ENCODE assay signal across 24 cellular contexts in genomic region chr13:95367309-95367843, GRCh38.
DNase-seq lines count a peak whose midpoint lies in the region; TF ChIP-seq lines count a peak whose summit lies in the region.
"Had no signal": no experiment of that assay in that cellular context is flagged by ENCODE, and none has a peak within 500 bp of the region (broad histone marks: within the 10 kb centered on the region; RNA-seq: fewer than 3 reads in every experiment).

No MANE protein-coding gene starts in this region.

- H3K27ac ChIP-seq in SK-N-SH (ENCODE audit: low read depth in 2 of 2, low read length in 1 of 2) (peak overlapping the region in 1 of 2 experiments; percentile 4; a peak in 1 of 4 replicates), sigmoid colon (no peak overlapping the region), smooth muscle cell (ENCODE audit: low read depth) (no peak overlapping the region)
- H3K27ac ChIP-seq: 22Rv1, ascending aorta, right lobe of liver, stomach, tibial artery had no signal

- H3K4me3 ChIP-seq in SK-N-SH (ENCODE audit: low read depth in 2 of 2, low read length in 1 of 2): no peak overlapping the region
- H3K4me3 ChIP-seq in sigmoid colon: no peak overlapping the region
- no peak overlapping the region for H3K4me3 ChIP-seq in smooth muscle cell
- H3K4me3 ChIP-seq: ascending aorta, HAP-1, right lobe of liver, stomach, tibial artery had no signal

- TF ChIP-seq CTCF in SK-N-SH (IDR thresholded peaks at IDR 0.05): no peak
- no peak for TF ChIP-seq CTCF in sigmoid colon (IDR thresholded peaks at IDR 0.05)
- no peak for TF ChIP-seq CTCF in smooth muscle cell (IDR thresholded peaks at IDR 0.05; ENCODE audit: borderline replicate concordance, insufficient read depth, poor library complexity, severe bottlenecking)

- TF ChIP-seq EP300 in SK-N-SH (IDR thresholded peaks at IDR 0.05; ENCODE audit: borderline replicate concordance in 1 of 2, low read depth in 1 of 2, low read length in 1 of 2): peak in 1 of 2 experiments; percentile 63; a peak in 1 of 4 replicates
- TF ChIP-seq EP300 in sigmoid colon (IDR thresholded peaks at IDR 0.05): no peak

- H3K9ac ChIP-seq in SK-N-SH: no peak overlapping the region
- no peak overlapping the region for H3K9ac ChIP-seq in smooth muscle cell (ENCODE audit: low read depth)

- WGBS in SK-N-SH (ENCODE audit: low lambda C conversion rate): 30% methylated on average over 6 of the region's 6 CpGs
- WGBS in sigmoid colon, 2 donors: 73 to 78% methylated on average over 6 of the region's 6 CpGs
- 83% methylated on average over 6 of the region's 6 CpGs for WGBS in smooth muscle cell (ENCODE audit: low lambda C conversion rate)

- H3F3A ChIP-seq in SK-N-SH (replicated peaks; ENCODE audit: insufficient read depth) (no peaks in the 10 kb centered on the region), smooth muscle cell (ENCODE audit: low read depth) (no peaks in the 10 kb centered on the region)

- H3K36me3 ChIP-seq in SK-N-SH (replicated peaks in 1 of 2; ENCODE audit: control insufficient read depth in 1 of 2, insufficient read depth in 2 of 2, low read length in 1 of 2) (no peaks in the 10 kb centered on the region), sigmoid colon (no peaks in the 10 kb centered on the region), smooth muscle cell (ENCODE audit: low read depth) (no peaks in the 10 kb centered on the region)
- H3K36me3 ChIP-seq: ascending aorta, HAP-1, right lobe of liver, stomach, tibial artery had no signal

- TF ChIP-seq RAD21 in SK-N-SH (IDR thresholded peaks at IDR 0.05; ENCODE audit: low read length): no peak

- no peak overlapping the region for H3K4me2 ChIP-seq in SK-N-SH
- H3K4me2 ChIP-seq in smooth muscle cell: no peak overlapping the region

- peak; percentile 10 for DNase-seq in DMS 273 (lab: John Stamatoyannopoulos, UW; ENCODE audit: unreplicated experiment)
- no peak for DNase-seq in DMS 273 treated with DMSO at 0.1 percent for 48 hours (lab: John Stamatoyannopoulos, UW)
- DNase-seq in MV-4-11 (lab: John Stamatoyannopoulos, UW): peak; percentile 80
- DNase-seq in SK-N-SH: peak; percentile 34
- peak; percentile 11 for DNase-seq in sigmoid colon
- no peak for DNase-seq in NCI-H1048 (lab: John Stamatoyannopoulos, UW)
- no peak for DNase-seq in smooth muscle cell (lab: John Stamatoyannopoulos, UW; ENCODE audit: unreplicated experiment)
- DNase-seq in NCI-H1417 treated with DMSO at 0.1 percent for 48 hours (lab: John Stamatoyannopoulos, UW): no peak
- DNase-seq: activated CD4-positive, alpha-beta memory T cell treated with anti-CD3 and anti-CD28 coated beads, Interleukin-2, amount 10 ng/mL, durations not matched to agents 7 days and 5 days; activated effector memory CD4-positive, alpha-beta T cell treated with Interleukin-2 at 50 U/mL for 16 hours; activated naive CD8-positive, alpha-beta T cell treated with anti-CD3 and anti-CD28 coated beads for 36 hours; AML-193; dermis blood vessel endothelial cell; NCI-H82; nephron progenitor cell; OCI-M1; right lobe of liver; stimulated activated CD4-positive, alpha-beta T cell treated with anti-CD3 and anti-CD28 coated beads, Interleukin-15, amount 100 ng/mL, for 24 hours; stomach; T-cell; tibial artery had no signal

- H4K20me1 ChIP-seq in SK-N-SH (ENCODE audit: insufficient read depth): no peaks in the 10 kb centered on the region
- H4K20me1 ChIP-seq in smooth muscle cell (ENCODE audit: low read depth): no peaks in the 10 kb centered on the region

- H3K27me3 ChIP-seq in SK-N-SH (ENCODE audit: insufficient read depth) (no peaks in the 10 kb centered on the region), sigmoid colon (no peaks in the 10 kb centered on the region), smooth muscle cell (ENCODE audit: low read depth) (no peaks in the 10 kb centered on the region)
- H3K27me3 ChIP-seq: ascending aorta, right lobe of liver, stomach had no signal

- H3K79me2 ChIP-seq in SK-N-SH (ENCODE audit: insufficient read depth) (no peaks in the 10 kb centered on the region), smooth muscle cell (ENCODE audit: low read depth) (no peaks in the 10 kb centered on the region)

- TF ChIP-seq POLR2A in sigmoid colon (IDR thresholded peaks at IDR 0.05): no peak

- H2AFZ ChIP-seq in SK-N-SH (ENCODE audit: low read depth) (no peak overlapping the region; the same call in 1 of the 2 replicates), smooth muscle cell (ENCODE audit: low read depth) (no peak overlapping the region)

- H3K4me1 ChIP-seq in SK-N-SH (ENCODE audit: control insufficient read depth in 1 of 2, insufficient read depth in 2 of 2, low read depth in 1 of 2, low read length in 1 of 2): peaks cover 0 to 6% of the 10 kb centered on the region in 2 experiments; a peak in 2 of 4 replicates
- H3K4me1 ChIP-seq in sigmoid colon: no peaks in the 10 kb centered on the region
- no peaks in the 10 kb centered on the region for H3K4me1 ChIP-seq in smooth muscle cell (ENCODE audit: low read depth)
- H3K4me1 ChIP-seq: ascending aorta, HAP-1, right lobe of liver, stomach, tibial artery had no signal

- H3K9me2 ChIP-seq in SK-N-SH: no peaks in the 10 kb centered on the region

- H3K9me3 ChIP-seq in SK-N-SH (no peaks in the 10 kb centered on the region), sigmoid colon (no peaks in the 10 kb centered on the region), smooth muscle cell (replicated peaks; ENCODE audit: low read depth) (no peaks in the 10 kb centered on the region)
- H3K9me3 ChIP-seq: ascending aorta, HAP-1, right lobe of liver had no signal

- CTCF ChIA-PET in SK-N-SH (lab: Yijun Ruan, JAX): interaction anchor here (0.7 to 5.7 kb wide), 5 partner anchors 37 to 326 kb away, joined by 3 to 24 read pairs (median 4); no protein-coding TSS in a partner anchor

- intact Hi-C loops in sigmoid colon (cut with DNase I): no loop called here

- POLR2A ChIA-PET in SK-N-SH (lab: Yijun Ruan, JAX): no interaction called here

TF ChIP-seq in SK-N-SH, 30 proteins besides CTCF, POLR2A, EP300 and RAD21:
- no peak for TF ChIP-seq IRF3 (IDR thresholded peaks at IDR 0.05; ENCODE audit: low read depth, low read length)
- no peak for TF ChIP-seq FOXM1 (IDR thresholded peaks at IDR 0.05; ENCODE audit: low read depth)
- no peak for TF ChIP-seq REST (IDR thresholded peaks at IDR 0.05; ENCODE audit: low read depth, low read length)
- no peak for TF ChIP-seq SIN3A (IDR thresholded peaks at IDR 0.05; ENCODE audit: borderline replicate concordance, low read depth, low read length)
- TF ChIP-seq GATA2 (CRISPR knock-in tag; IDR thresholded peaks at IDR 0.05): peak; percentile 35; the same call in 1 of the 2 replicates
- TF ChIP-seq, protein P1, sequence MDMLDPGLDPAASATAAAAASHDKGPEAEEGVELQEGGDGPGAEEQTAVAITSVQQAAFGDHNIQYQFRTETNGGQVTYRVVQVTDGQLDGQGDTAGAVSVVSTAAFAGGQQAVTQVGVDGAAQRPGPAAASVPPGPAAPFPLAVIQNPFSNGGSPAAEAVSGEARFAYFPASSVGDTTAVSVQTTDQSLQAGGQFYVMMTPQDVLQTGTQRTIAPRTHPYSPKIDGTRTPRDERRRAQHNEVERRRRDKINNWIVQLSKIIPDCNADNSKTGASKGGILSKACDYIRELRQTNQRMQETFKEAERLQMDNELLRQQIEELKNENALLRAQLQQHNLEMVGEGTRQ (IDR thresholded peaks at IDR 0.05; ENCODE audit: borderline replicate concordance, low read depth, low read length): no peak
- TF ChIP-seq TCF12 (IDR thresholded peaks at IDR 0.05): peak; percentile 57
- no peak for TF ChIP-seq POLR2AphosphoS5 (IDR thresholded peaks at IDR 0.05; ENCODE audit: low read depth, low read length)
- no peak for TF ChIP-seq MEF2A (IDR thresholded peaks at IDR 0.05; ENCODE audit: borderline replicate concordance, low read depth)
- TF ChIP-seq MAX (IDR thresholded peaks at IDR 0.05; ENCODE audit: low read depth): no peak
- TF ChIP-seq NRF1 (IDR thresholded peaks at IDR 0.05; ENCODE audit: low read depth, low read length): no peak

Comparison
In these comparisons a context has a peak if more than half of its experiments do, and no peak if none do; other contexts are left out.
1. DNase-seq: peak in DMS 273 (single experiment), MV-4-11 (single experiment), SK-N-SH (single experiment) and sigmoid colon (single experiment); none in DMS 273 treated with DMSO at 0.1 percent for 48 hours (single experiment), NCI-H1048 (single experiment), smooth muscle cell (single experiment) and NCI-H1417 treated with DMSO at 0.1 percent for 48 hours (single experiment).